Comparison of ENCODE assay signal across 14 cellular contexts in the genomic region with DNA sequence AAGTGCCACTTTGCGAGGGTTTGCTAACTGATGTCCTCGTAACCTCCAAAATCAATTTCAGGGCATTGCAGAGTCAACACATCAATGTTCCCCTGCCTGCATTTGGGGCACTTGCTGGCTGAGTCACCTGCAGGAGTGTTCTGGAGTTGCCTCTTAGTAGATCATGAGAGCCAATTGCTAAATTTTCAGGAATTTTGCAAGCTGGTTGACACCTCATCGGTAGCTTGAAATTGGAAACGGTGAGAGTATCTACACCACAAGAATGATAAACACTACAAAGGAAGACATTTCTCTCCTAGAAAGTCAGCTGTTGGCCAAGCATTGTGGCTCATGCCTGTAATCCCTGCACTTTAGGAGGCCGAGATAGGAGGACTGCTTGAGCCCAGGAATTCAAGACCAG. TPM values are rescaled to one million over a fixed set of nuclear protein-coding genes. Genes with fewer than 3 reads are reported as not detected.
A peak's percentile ranks its signal among the peaks of the same experiment; 100 is the strongest.
DNase-seq lines count a peak whose midpoint lies in the region; TF ChIP-seq lines count a peak whose summit lies in the region.
"Had no signal": no experiment of that assay in that cellular context is flagged by ENCODE, and none has a peak within 500 bp of the region (broad histone marks: within the 10 kb centered on the region; RNA-seq: fewer than 3 reads in every experiment).

No MANE protein-coding gene starts in this region.

- H3K27ac Mint-ChIP-seq in immature natural killer cell: no peak overlapping the region
- H3K27ac Mint-ChIP-seq: activated CD4-positive, alpha-beta T cell treated with anti-CD3 and anti-CD28 coated beads, Interleukin-2, amount 10 ng/mL, durations not matched to agents 7 days and 5 days; memory B cell had no signal

- H2BK12ac ChIP-seq in neuronal stem cell (ENCODE audit: low read length): no peak overlapping the region

- no peak overlapping the region for H4K5ac ChIP-seq in mesendoderm (ENCODE audit: low read length)

- H3K79me2 ChIP-seq in ACC112 (ENCODE audit: control insufficient read depth, insufficient read depth, low read length, unreplicated experiment) (no peaks in the 10 kb centered on the region), mesendoderm (ENCODE audit: control insufficient read depth, insufficient read depth, low read length) (no peaks in the 10 kb centered on the region)

- H2AFZ ChIP-seq in ACC112 (ENCODE audit: low read length, unreplicated experiment) (no peak overlapping the region), neuronal stem cell (ENCODE audit: low read length) (no peak overlapping the region)

- peak overlapping the region; percentile 98 for H3K27ac ChIP-seq in ACC112 (ENCODE audit: low read depth, low read length)
- H3K27ac ChIP-seq in coronary artery: peak overlapping the region; percentile 42 to 90
- no peak overlapping the region for H3K27ac ChIP-seq in mesendoderm (ENCODE audit: low read depth, low read length)
- H3K27ac ChIP-seq in neuronal stem cell (replicated peaks; ENCODE audit: low read length): no peak overlapping the region
- H3K27ac ChIP-seq in effector memory CD4-positive, alpha-beta T cell (ENCODE audit: insufficient read depth, low read length, poor library complexity, severe bottlenecking): no peak overlapping the region

- H3K79me1 ChIP-seq in mesendoderm (ENCODE audit: low read length) (no peaks in the 10 kb centered on the region), neuronal stem cell (ENCODE audit: low read depth, low read length) (no peaks in the 10 kb centered on the region)

- H3K4ac ChIP-seq in mesendoderm (ENCODE audit: low read depth, low read length) (no peak overlapping the region), neuronal stem cell (ENCODE audit: low read length) (no peak overlapping the region)

- H2BK120ac ChIP-seq in mesendoderm (ENCODE audit: low read depth, low read length) (no peak overlapping the region), neuronal stem cell (ENCODE audit: low read depth, low read length) (no peak overlapping the region)

- H3K4me3 Mint-ChIP-seq in immature natural killer cell: no peak overlapping the region
- H3K4me3 Mint-ChIP-seq: activated CD4-positive, alpha-beta T cell treated with anti-CD3 and anti-CD28 coated beads, Interleukin-2, amount 10 ng/mL, durations not matched to agents 7 days and 5 days; activated T-cell treated with anti-CD3 and anti-CD28 coated beads, Interleukin-2, amount 50 U/mL, for 4 hours; memory B cell had no signal

- H2AK5ac ChIP-seq in mesendoderm (ENCODE audit: low read length) (no peak overlapping the region), neuronal stem cell (ENCODE audit: low read depth, low read length) (no peak overlapping the region)

- H3K36me3 Mint-ChIP-seq in immature natural killer cell: peaks cover 0 to 4% (median 0%) of the 10 kb centered on the region in 3 donors
- H3K36me3 Mint-ChIP-seq: memory B cell had no signal

- H3K9ac ChIP-seq in mesendoderm (ENCODE audit: low read length): no peak overlapping the region
- no peak overlapping the region for H3K9ac ChIP-seq in neuronal stem cell (ENCODE audit: low read depth, low read length, poor library complexity)

- H2BK15ac ChIP-seq in mesendoderm (replicated peaks; ENCODE audit: low read depth): no peak overlapping the region
- H2BK15ac ChIP-seq in neuronal stem cell (ENCODE audit: low read length): no peak overlapping the region

- no peak for TF ChIP-seq CTCF in coronary artery (IDR thresholded peaks at IDR 0.05)

- H3K27me3 Mint-ChIP-seq in immature natural killer cell (ENCODE audit: low read depth in 3 of 3): peaks cover 0 to 9% (median 9%) of the 10 kb centered on the region in 3 donors

- H3K4me3 ChIP-seq in ACC112 (ENCODE audit: low read depth, low read length) (no peak overlapping the region), MG63 (no peak overlapping the region), coronary artery (no peak overlapping the region), mesendoderm (ENCODE audit: low read length) (no peak overlapping the region), neuronal stem cell (ENCODE audit: low read length in 2 of 2) (no peak overlapping the region)
- H3K4me3 ChIP-seq in effector memory CD4-positive, alpha-beta T cell (ENCODE audit: insufficient read depth, low read depth, low read length, poor library complexity, severe bottlenecking): no peak overlapping the region

- no CpG with 5 or more reads among the region's 5 CpGs for WGBS in mesendoderm (ENCODE audit: extremely low coverage, insufficient coverage, low lambda C conversion rate)
- no CpG with 5 or more reads among the region's 5 CpGs for WGBS in neuronal stem cell (ENCODE audit: extremely low coverage in 2 of 2, insufficient read length in 2 of 2, insufficient replicate concordance in 1 of 2), 2 donors

- H3K23ac ChIP-seq in mesendoderm (ENCODE audit: low read length): no peak overlapping the region
- no peak overlapping the region for H3K23ac ChIP-seq in neuronal stem cell (ENCODE audit: low read depth, low read length, poor library complexity)

- H3K4me1 ChIP-seq in ACC112 (ENCODE audit: control insufficient read depth, insufficient read depth, low read length, unreplicated experiment) (peaks cover 25% of the 10 kb centered on the region), mesendoderm (ENCODE audit: control insufficient read depth, low read depth, low read length) (no peaks in the 10 kb centered on the region), neuronal stem cell (ENCODE audit: control insufficient read depth in 2 of 2, insufficient read depth in 1 of 2, low read depth in 1 of 2, low read length in 2 of 2) (peaks cover 0 to 2% of the 10 kb centered on the region in 2 donors)
- H3K4me1 ChIP-seq in effector memory CD4-positive, alpha-beta T cell (ENCODE audit: control insufficient read depth, insufficient read depth, low read length, poor library complexity, severe bottlenecking): no peaks in the 10 kb centered on the region

- peak; percentile 67 for DNase-seq in MG63
- no peak for DNase-seq in coronary artery (ENCODE audit: low spot score)
- peak; percentile 77 for DNase-seq in mesendoderm
- DNase-seq in immature natural killer cell: no peak
- DNase-seq in neuronal stem cell (ENCODE audit: low spot score): no peak
- DNase-seq in GF-D8 (lab: John Stamatoyannopoulos, UW): no peak
- DNase-seq in effector memory CD4-positive, alpha-beta T cell: no peak
- DNase-seq: activated CD4-positive, alpha-beta T cell treated with anti-CD3 and anti-CD28 coated beads, Interleukin-2, amount 10 ng/mL, durations not matched to agents 7 days and 5 days; activated T-cell treated with anti-CD3 and anti-CD28 coated beads, Interleukin-2, amount 50 U/mL, for 4 hours; NCI-H1436; NCI-H510A treated with DMSO at 0.1 percent for 48 hours; T-helper 9 cell had no signal

- no peak overlapping the region for H3K56ac ChIP-seq in mesendoderm (ENCODE audit: low read length)

- no peak overlapping the region for H3K18ac ChIP-seq in mesendoderm (ENCODE audit: low read length)
- no peak overlapping the region for H3K18ac ChIP-seq in neuronal stem cell (ENCODE audit: low read length)

- no peak overlapping the region for H3K14ac ChIP-seq in neuronal stem cell (ENCODE audit: low read length)

- peaks cover 2% of the 10 kb centered on the region in 2 donors for H3K4me1 Mint-ChIP-seq in immature natural killer cell
- H3K4me1 Mint-ChIP-seq: memory B cell had no signal

- H3K9me3 ChIP-seq in MG63: no peaks in the 10 kb centered on the region
- H3K9me3 ChIP-seq in neuronal stem cell (replicated peaks in 1 of 2; ENCODE audit: control insufficient read depth in 2 of 2, insufficient read depth in 1 of 2, low read depth in 1 of 2, low read length in 2 of 2): no peaks in the 10 kb centered on the region
- H3K9me3 ChIP-seq in effector memory CD4-positive, alpha-beta T cell (ENCODE audit: control insufficient read depth, low read length): no peaks in the 10 kb centered on the region

- H4K91ac ChIP-seq in neuronal stem cell (ENCODE audit: low read depth, low read length, poor library complexity): no peak overlapping the region

- H3K36me3 ChIP-seq in ACC112 (ENCODE audit: insufficient read depth, low read length) (no peaks in the 10 kb centered on the region), MG63 (no peaks in the 10 kb centered on the region), mesendoderm (ENCODE audit: control insufficient read depth, insufficient read depth, low read length) (no peaks in the 10 kb centered on the region), neuronal stem cell (replicated peaks in 1 of 2; ENCODE audit: control insufficient read depth in 2 of 2, insufficient read depth in 2 of 2, low read length in 2 of 2) (no peaks in the 10 kb centered on the region)
- no peaks in the 10 kb centered on the region for H3K36me3 ChIP-seq in effector memory CD4-positive, alpha-beta T cell (ENCODE audit: control insufficient read depth, insufficient read depth, low read length)

- H3K9me3 Mint-ChIP-seq in immature natural killer cell: no peaks in the 10 kb centered on the region
- H3K9me3 Mint-ChIP-seq: activated CD4-positive, alpha-beta T cell treated with anti-CD3 and anti-CD28 coated beads, Interleukin-2, amount 10 ng/mL, durations not matched to agents 7 days and 5 days; activated T-cell treated with anti-CD3 and anti-CD28 coated beads, Interleukin-2, amount 50 U/mL, for 4 hours; memory B cell had no signal

- H2BK5ac ChIP-seq in mesendoderm (ENCODE audit: low read length) (no peak overlapping the region), neuronal stem cell (ENCODE audit: low read length) (no peak overlapping the region)

- H3K27me3 ChIP-seq in ACC112 (ENCODE audit: insufficient read depth, low read length) (no peaks in the 10 kb centered on the region), MG63 (no peaks in the 10 kb centered on the region), mesendoderm (ENCODE audit: insufficient read depth, low read length, poor library complexity) (no peaks in the 10 kb centered on the region), neuronal stem cell (ENCODE audit: control insufficient read depth in 3 of 3, insufficient read depth in 3 of 3, low read depth in 1 of 3, low read length in 3 of 3) (peaks cover 0 to 29% (median 3%) of the 10 kb centered on the region in 3 experiments)
- no peaks in the 10 kb centered on the region for H3K27me3 ChIP-seq in effector memory CD4-positive, alpha-beta T cell (replicated peaks; ENCODE audit: control insufficient read depth, insufficient read depth, low read length, poor library complexity, severe bottlenecking)

- no peak overlapping the region for H4K8ac ChIP-seq in mesendoderm (ENCODE audit: low read depth, low read length)
- no peak overlapping the region for H4K8ac ChIP-seq in neuronal stem cell (ENCODE audit: low read depth, low read length)

- H3K4me2 ChIP-seq in mesendoderm (ENCODE audit: low read length) (no peak overlapping the region), neuronal stem cell (ENCODE audit: insufficient read depth, low read length, poor library complexity, severe bottlenecking) (no peak overlapping the region)

RNA-seq across cellular contexts. Expression of a gene that starts 10.8 kb away (rescaled TPM):
- total RNA-seq in MG63 (2014; rRNA removed; shearing (Covaris generic); ENCODE audit: low replicate concordance): 0.99 and 2.3 TPM in 2 replicates
- polyA plus RNA-seq in mesendoderm (2013, experiment 1 of 2): 2.2 TPM
- polyA plus RNA-seq in mesendoderm (2013, experiment 2 of 2): 2.4 TPM
- 1 to 10 TPM; 4.8 to 6.6 (median 5.8) TPM for polyA plus RNA-seq in immature natural killer cell
- polyA plus RNA-seq in neuronal stem cell (2013, experiment 1 of 2): 0.18 TPM
- 0.17 TPM for polyA plus RNA-seq in neuronal stem cell (2013, experiment 2 of 2)

RNA-seq across cellular contexts. Expression of a gene that starts 27.9 kb away (rescaled TPM):
- total RNA-seq in MG63 (2014; rRNA removed; shearing (Covaris generic); ENCODE audit: low replicate concordance): 310 and 627 TPM in 2 replicates
- polyA plus RNA-seq in mesendoderm (2013, experiment 1 of 2): 278 TPM
- 278 TPM for polyA plus RNA-seq in mesendoderm (2013, experiment 2 of 2)
- 100 to 1,000 TPM; 157 to 226 (median 225) TPM for polyA plus RNA-seq in immature natural killer cell
- 252 TPM for polyA plus RNA-seq in neuronal stem cell (2013, experiment 1 of 2)
- polyA plus RNA-seq in neuronal stem cell (2013, experiment 2 of 2): 243 TPM

Comparison
In these comparisons a context has a peak if more than half of its experiments do, and no peak if none do; other contexts are left out.
1. H3K27ac ChIP-seq: peak in ACC112 (single experiment) and coronary artery (2 of 2); none in mesendoderm (single experiment), neuronal stem cell (single experiment) and effector memory CD4-positive, alpha-beta T cell (single experiment).
2. DNase-seq: peak in MG63 (single experiment) and mesendoderm (single experiment); none in coronary artery (single experiment), immature natural killer cell (0 of 3), neuronal stem cell (single experiment), GF-D8 (single experiment) and effector memory CD4-positive, alpha-beta T cell (0 of 3).